8 cellular contexts compared by ENCODE assay signal in the genomic region with DNA sequence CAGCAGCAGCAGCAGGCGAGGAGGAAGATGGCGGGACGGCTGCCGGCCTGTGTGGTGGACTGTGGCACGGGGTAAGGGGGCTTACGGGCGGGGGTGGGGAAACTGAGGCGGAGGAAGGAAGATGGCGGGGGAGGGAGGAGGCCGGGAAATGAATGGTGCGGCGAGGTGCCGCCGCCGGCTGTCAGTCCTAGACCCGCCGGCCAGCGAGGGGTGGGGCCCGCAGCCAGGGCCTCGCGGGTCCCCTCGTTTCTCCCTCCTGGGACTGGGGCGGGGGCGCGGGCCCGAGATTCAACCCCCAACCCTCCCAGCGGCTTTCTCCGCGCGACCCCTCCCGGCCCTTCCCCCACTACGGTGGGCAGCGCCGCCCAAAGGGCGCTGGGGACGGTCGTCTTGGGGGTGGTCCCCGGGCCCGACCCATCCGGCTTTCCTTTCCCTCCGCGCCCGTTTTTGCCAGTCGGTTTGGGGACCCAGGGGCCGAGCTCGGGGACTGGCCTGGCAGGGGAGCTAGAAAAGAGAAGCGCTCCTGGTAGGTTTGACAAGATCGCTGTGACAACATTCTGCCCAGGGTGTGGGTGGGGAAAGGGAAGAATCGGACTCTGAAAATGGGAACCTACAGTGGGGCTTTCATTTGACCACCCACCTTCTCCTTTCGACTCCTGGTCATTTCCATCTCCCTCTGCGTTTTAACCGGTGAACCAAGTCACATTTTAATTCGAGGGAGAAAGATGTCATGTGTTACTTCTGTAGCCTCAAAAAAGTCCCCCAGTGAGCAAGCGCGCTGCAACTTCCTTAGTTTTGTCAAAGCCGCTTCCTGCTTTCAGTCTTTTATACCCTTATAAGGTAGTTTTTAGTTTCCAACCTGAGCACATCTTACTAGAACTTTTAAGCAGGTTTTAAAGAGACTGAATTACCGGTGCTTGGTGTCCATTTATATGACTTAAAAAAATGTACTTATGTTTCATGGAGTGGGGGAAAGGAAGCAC. TPM values are rescaled to one million over a fixed set of nuclear protein-coding genes. Genes with fewer than 3 reads are reported as not detected.
DNase-seq lines count a peak whose midpoint lies in the region; ATAC-seq lines count a peak whose summit lies in the region.

No MANE protein-coding gene starts in this region.

- H2BK12ac ChIP-seq in mesenchymal stem cell (ENCODE audit: low read length in 2 of 2) = peak overlapping the region; percentile 85

- H3K4me3 Mint-ChIP-seq in activated CD8-positive, alpha-beta T cell treated with anti-CD3 and anti-CD28 coated beads, Interleukin-2, amount 10 ng/mL, durations not matched to agents 7 days and 5 days = peak overlapping the region; percentile 94

- peak overlapping the region; percentile 97 for H2AK5ac ChIP-seq in mesenchymal stem cell (ENCODE audit: low read length, severe bottlenecking)

- H3K9me3 ChIP-seq in effector memory CD4-positive, alpha-beta T cell (ENCODE audit: control insufficient read depth, low read length) = no peaks in the 10 kb centered on the region
- H3K9me3 ChIP-seq in mesenchymal stem cell (ENCODE audit: control insufficient read depth, low read length) = no peaks in the 10 kb centered on the region

- DNase-seq in NCI-H510A treated with DMSO at 0.1 percent for 48 hours (lab: John Stamatoyannopoulos, UW) = peak; percentile 44
- no peak for DNase-seq in NCI-H510A (lab: John Stamatoyannopoulos, UW)
- DNase-seq in NCI-H2227 treated with DMSO at 0.1 percent for 48 hours (lab: John Stamatoyannopoulos, UW) = peak; percentile 16
- DNase-seq in activated CD8-positive, alpha-beta T cell treated with anti-CD3 and anti-CD28 coated beads, Interleukin-2, amount 10 ng/mL, durations not matched to agents 7 days and 5 days = peak; percentile 88
- peak; percentile 67 to 76 (median 67) for DNase-seq in effector memory CD4-positive, alpha-beta T cell
- DNase-seq in mesenchymal stem cell = peak; percentile 81
- peak; percentile 33 for DNase-seq in stimulated activated CD8-positive, alpha-beta memory T cell treated with anti-CD3 and anti-CD28 coated beads, Interleukin-15, amount 100 ng/mL, for 24 hours (ENCODE audit: low read depth)

- no peaks in the 10 kb centered on the region for H3K27me3 ChIP-seq in effector memory CD4-positive, alpha-beta T cell (replicated peaks; ENCODE audit: control insufficient read depth, insufficient read depth, low read length, poor library complexity, severe bottlenecking)
- H3K27me3 ChIP-seq in mesenchymal stem cell (ENCODE audit: control insufficient read depth in 1 of 2, insufficient read depth in 1 of 2, low read length in 2 of 2) = no peaks in the 10 kb centered on the region

- peak overlapping the region; percentile 100 for H4K8ac ChIP-seq in mesenchymal stem cell (ENCODE audit: low read length)

- peaks cover 38% of the 10 kb centered on the region for H3K4me1 ChIP-seq in effector memory CD4-positive, alpha-beta T cell (ENCODE audit: control insufficient read depth, insufficient read depth, low read length, poor library complexity, severe bottlenecking)
- H3K4me1 ChIP-seq in mesenchymal stem cell (ENCODE audit: control insufficient read depth, insufficient read depth, low read depth, low read length) = peaks cover 9% of the 10 kb centered on the region

- H3K36me3 ChIP-seq in effector memory CD4-positive, alpha-beta T cell (ENCODE audit: control insufficient read depth, insufficient read depth, low read length) = no peaks in the 10 kb centered on the region
- peaks cover 0 to 13% of the 10 kb centered on the region in 2 experiments for H3K36me3 ChIP-seq in mesenchymal stem cell (ENCODE audit: control insufficient read depth in 1 of 2, insufficient read depth in 2 of 2, low read depth in 1 of 2, low read length in 2 of 2)

- peak overlapping the region; percentile 100 for H4K91ac ChIP-seq in mesenchymal stem cell (ENCODE audit: low read length)

- peak overlapping the region in 1 of 2 experiments; percentile 98 for H3K23ac ChIP-seq in mesenchymal stem cell (ENCODE audit: low read length in 2 of 2)

- no peaks in the 10 kb centered on the region for H3K27me3 Mint-ChIP-seq in activated CD8-positive, alpha-beta T cell treated with anti-CD3 and anti-CD28 coated beads, Interleukin-2, amount 10 ng/mL, durations not matched to agents 7 days and 5 days (ENCODE audit: low read depth)

- peak overlapping the region; percentile 55 for H3K4me2 ChIP-seq in mesenchymal stem cell (ENCODE audit: low read length, poor library complexity, severe bottlenecking)

- H3K27ac ChIP-seq in effector memory CD4-positive, alpha-beta T cell (ENCODE audit: insufficient read depth, low read length, poor library complexity, severe bottlenecking) = peak overlapping the region; percentile 98
- peak overlapping the region; percentile 100 for H3K27ac ChIP-seq in mesenchymal stem cell (ENCODE audit: low read length, poor library complexity, severe bottlenecking)

- CTCF ChIA-PET in activated CD8-positive, alpha-beta T cell treated with anti-CD3 and anti-CD28 coated beads, Interleukin-2, amount 10 ng/mL, durations not matched to agents 7 days and 5 days (lab: Charles Lee) = no interaction called here

- ATAC-seq in HG02885 (IDR thresholded peaks at IDR 0.05; ENCODE audit: poor library complexity, unreplicated experiment) = peak; percentile 30
- ATAC-seq in activated CD8-positive, alpha-beta T cell treated with anti-CD3 and anti-CD28 coated beads, Interleukin-2, amount 10 ng/mL, durations not matched to agents 7 days and 5 days = peak; percentile 54

- peak overlapping the region; percentile 100 for H2BK15ac ChIP-seq in mesenchymal stem cell (ENCODE audit: low read depth, poor library complexity, severe bottlenecking)

- H3K4me1 Mint-ChIP-seq in activated CD8-positive, alpha-beta T cell treated with anti-CD3 and anti-CD28 coated beads, Interleukin-2, amount 10 ng/mL, durations not matched to agents 7 days and 5 days (ENCODE audit: low read depth) = peaks cover 68% of the 10 kb centered on the region

- H3K9ac ChIP-seq in mesenchymal stem cell (ENCODE audit: low read length) = peak overlapping the region; percentile 99

- H3K18ac ChIP-seq in mesenchymal stem cell (ENCODE audit: low read depth in 1 of 2, low read length in 2 of 2) = peak overlapping the region; percentile 100

- peaks cover 6% of the 10 kb centered on the region for H3K79me1 ChIP-seq in mesenchymal stem cell (replicated peaks; ENCODE audit: low read length, poor library complexity, severe bottlenecking)

- peak overlapping the region; percentile 97 for H3K27ac Mint-ChIP-seq in activated CD8-positive, alpha-beta T cell treated with anti-CD3 and anti-CD28 coated beads, Interleukin-2, amount 10 ng/mL, durations not matched to agents 7 days and 5 days

- WGBS in mesenchymal stem cell = 0% methylated on average over 21 of the region's 57 CpGs

- H3K4me3 ChIP-seq in effector memory CD4-positive, alpha-beta T cell (ENCODE audit: insufficient read depth, low read depth, low read length, poor library complexity, severe bottlenecking) = peak overlapping the region; percentile 94
- peak overlapping the region; percentile 95 to 96 for H3K4me3 ChIP-seq in mesenchymal stem cell (ENCODE audit: insufficient read depth in 1 of 2, low read depth in 1 of 2, low read length in 2 of 2)

- peaks cover 76% of the 10 kb centered on the region for H3K36me3 Mint-ChIP-seq in activated CD8-positive, alpha-beta T cell treated with anti-CD3 and anti-CD28 coated beads, Interleukin-2, amount 10 ng/mL, durations not matched to agents 7 days and 5 days (ENCODE audit: low read depth)

- peak overlapping the region; percentile 99 for H2BK120ac ChIP-seq in mesenchymal stem cell (ENCODE audit: low read depth, low read length)

- H2BK5ac ChIP-seq in mesenchymal stem cell (ENCODE audit: low read depth, low read length, poor library complexity, severe bottlenecking) = peak overlapping the region; percentile 100

- H3K4ac ChIP-seq in mesenchymal stem cell (ENCODE audit: low read depth in 1 of 2, low read length in 2 of 2) = peak overlapping the region; percentile 94 to 98

- POLR2A ChIA-PET in activated CD8-positive, alpha-beta T cell treated with anti-CD3 and anti-CD28 coated beads, Interleukin-2, amount 10 ng/mL, durations not matched to agents 7 days and 5 days (lab: Charles Lee) = interaction anchor here (0.6 to 5.1 kb wide), 6 partner anchors 8 to 134 kb away, joined by 3 to 47 read pairs (median 3); partner anchors contain the start of gene SLC35F5

- H3K9me3 Mint-ChIP-seq in activated CD8-positive, alpha-beta T cell treated with anti-CD3 and anti-CD28 coated beads, Interleukin-2, amount 10 ng/mL, durations not matched to agents 7 days and 5 days (ENCODE audit: insufficient read depth) = no peaks in the 10 kb centered on the region

- H2AFZ ChIP-seq in mesenchymal stem cell (ENCODE audit: low read depth, low read length) = no peak overlapping the region

- H3K14ac ChIP-seq in mesenchymal stem cell (ENCODE audit: low read length in 2 of 2) = peak overlapping the region; percentile 92 to 100

RNA-seq across cellular contexts. Expression of gene ACTR3, which starts 0.7 kb away (rescaled TPM):
- total RNA-seq in activated CD8-positive, alpha-beta T cell treated with anti-CD3 and anti-CD28 coated beads, Interleukin-2, amount 10 ng/mL, durations not matched to agents 7 days and 5 days = 100 to 1,000 TPM; 599 to 604 TPM
- polyA plus RNA-seq in mesenchymal stem cell (2013, experiment 1 of 2) = 208 TPM
- 206 TPM for polyA plus RNA-seq in mesenchymal stem cell (2013, experiment 2 of 2)
